In the genomic region with DNA sequence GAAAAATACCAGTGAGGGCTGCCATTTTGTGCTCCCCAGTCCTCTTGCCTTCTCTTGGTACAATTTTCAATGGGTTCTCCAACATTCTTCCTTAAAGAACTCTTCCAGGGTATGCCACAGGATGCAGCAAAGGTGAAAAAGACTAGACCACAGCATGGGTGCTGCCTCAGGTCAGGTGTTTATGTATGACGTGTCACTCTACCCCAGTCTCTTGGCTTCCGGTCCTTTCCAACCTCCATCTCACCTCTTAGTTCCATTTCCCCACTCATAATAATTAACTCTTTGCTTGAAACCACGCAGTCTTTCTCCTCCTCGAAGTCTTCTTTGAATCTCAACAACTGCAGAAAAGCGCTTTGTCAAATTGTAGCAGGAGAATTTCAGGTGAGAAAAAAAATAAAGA, we compare ENCODE assay signal across 22 cellular contexts.
"Had no signal": no experiment of that assay in that cellular context is flagged by ENCODE, and none has a peak within 500 bp of the region (broad histone marks: within the 10 kb centered on the region; RNA-seq: fewer than 3 reads in every experiment).

No MANE protein-coding gene starts in this region.

- H3K9ac ChIP-seq: neural progenitor cell had no signal

- H3K4me1 ChIP-seq: left ventricle myocardium inferior, lower lobe of right lung, right atrium auricular region, suprapubic skin had no signal

- FAIRE-seq: kidney, urothelium cell line had no signal

- H3K79me2 ChIP-seq: hepatocyte had no signal

- H3K27me3 ChIP-seq: hepatocyte, neural progenitor cell, ovary, right atrium auricular region, suprapubic skin, thyroid gland had no signal

- H3K27ac ChIP-seq: hepatocyte, left ventricle myocardium inferior, lower lobe of right lung, neural progenitor cell, ovary, right atrium auricular region, suprapubic skin, thyroid gland had no signal

- H3K4me2 ChIP-seq: hepatocyte, neural progenitor cell, smooth muscle cell had no signal

- H3K36me3 ChIP-seq: left ventricle myocardium inferior, lower lobe of right lung, neural progenitor cell, ovary, right atrium auricular region, suprapubic skin, thyroid gland had no signal

- H3K9me3 ChIP-seq: left ventricle myocardium inferior, lower lobe of right lung, ovary, right atrium auricular region, suprapubic skin, thyroid gland had no signal

- H2AFZ ChIP-seq: hepatocyte had no signal

- DNase-seq: effector CD4-positive, alpha-beta T cell; foreskin melanocyte; head of caudate nucleus; kidney; left cardiac atrium; left ventricle myocardium inferior; lower lobe of right lung; midbrain; nucleus accumbens; ovary; stimulated activated CD4-positive, alpha-beta T cell treated with anti-CD3 and anti-CD28 coated beads, Interleukin-2, amount 100 ng/mL, for 48 hours; stimulated activated CD8-positive, alpha-beta memory T cell treated with anti-CD3 and anti-CD28 coated beads, Interleukin-4, amount 100 ng/mL, for 48 hours; stimulated activated naive CD8-positive, alpha-beta T cell treated with anti-CD3 and anti-CD28 coated beads, Interleukin-15, Interleukin-2, amounts not matched to agents 100 U/mL and 50 U/mL, for 24 hours; thyroid gland had no signal

- H3K4me3 ChIP-seq: hepatocyte, left ventricle myocardium inferior, lower lobe of right lung, neural progenitor cell, ovary, right atrium auricular region, smooth muscle cell, suprapubic skin, thyroid gland had no signal

- ATAC-seq: left cardiac atrium; lower lobe of right lung; natural killer cell treated with Interleukin-12 subunit alpha and Interleukin-12 subunit beta and Interleukin-15 and Interleukin-18, amount 100 ng/mL, for 72 hours; stimulated activated effector memory CD8-positive, alpha-beta T cell treated with anti-CD3 and anti-CD28 coated beads, Interleukin-12 subunit alpha, Interleukin-12 subunit beta, amount 100 ng/mL, for 72 hours; stimulated activated naive CD8-positive, alpha-beta T cell treated with anti-CD3 and anti-CD28 coated beads, Interleukin-15, Interleukin-2, amounts not matched to agents 100 U/mL and 50 U/mL, for 24 hours had no signal
